9 cellular contexts compared by ENCODE assay signal in genomic region chr12:132142679-132143327, GRCh38. TPM values are rescaled to one million over a fixed set of nuclear protein-coding genes. Genes with fewer than 3 reads are reported as not detected.
A peak's percentile ranks its signal among the peaks of the same experiment; 100 is the strongest.
DNase-seq lines count a peak whose midpoint lies in the region; ATAC-seq and TF ChIP-seq lines count a peak whose summit lies in the region.
"Had no signal": no experiment of that assay in that cellular context is flagged by ENCODE, and none has a peak within 500 bp of the region (broad histone marks: within the 10 kb centered on the region; RNA-seq: fewer than 3 reads in every experiment).

No MANE protein-coding gene starts in this region.

- H3K4me3 ChIP-seq in DND-41 (ENCODE audit: low read depth in 1 of 2, low read length in 2 of 2) (peak overlapping the region; percentile 94 to 100), Panc1 (ENCODE audit: low read depth in 2 of 2, low read length in 2 of 2) (peak overlapping the region; percentile 59 to 83), esophagus squamous epithelium (peak overlapping the region; percentile 81 to 99 (median 92)), trophoblast cell (ENCODE audit: low read depth, low read length) (peak overlapping the region; percentile 97)

- H2BK120ac ChIP-seq in trophoblast cell (ENCODE audit: insufficient read depth, low read length, poor library complexity), result no peak overlapping the region

- CTCF ChIA-PET in Panc1 (lab: Charles Lee), result no interaction called here

- no peak overlapping the region for H4K12ac ChIP-seq in trophoblast cell (ENCODE audit: low read depth, low read length)

- BruUV-seq in Panc1 (replicated peaks; lab: Mats Ljungman, UMichigan), result no TSS peak

- ATAC-seq in DND-41 (ENCODE audit: insufficient read depth, low read depth) (no peak), Panc1 (no peak), left lobe of liver (no peak)

- peaks cover 2% of the 10 kb centered on the region for H3K79me1 ChIP-seq in trophoblast cell (ENCODE audit: low read length)

- peak overlapping the region; percentile 94 for H3K9ac ChIP-seq in DND-41 (ENCODE audit: low read depth, low read length)
- H3K9ac ChIP-seq in trophoblast cell (ENCODE audit: low read length), result peak overlapping the region; percentile 66

- intact Hi-C loops in Panc1 (cut with micrococcal nuclease; ENCODE audit: unreplicated experiment) (no loop called here), esophagus squamous epithelium (cut with DNase I) (no loop called here)

- in situ Hi-C loops in Panc1 (cut with HindIII; ENCODE audit: low pct_unique_long_range_greater_than_20kb, low sequenced_read_pairs) (no loop called here), KBM-7 (cut with MboI; ENCODE audit: low pct_unique_long_range_greater_than_20kb, low sequenced_read_pairs) (no loop called here)

- H3K9me3 ChIP-seq in DND-41 (ENCODE audit: insufficient read depth, low read length, severe bottlenecking) (no peaks in the 10 kb centered on the region), Panc1 (ENCODE audit: control insufficient read depth, insufficient read depth, low read depth, low read length) (no peaks in the 10 kb centered on the region), esophagus squamous epithelium (no peaks in the 10 kb centered on the region), trophoblast cell (ENCODE audit: insufficient read depth, low read depth, low read length) (peaks cover 2% of the 10 kb centered on the region)

- peak overlapping the region; percentile 100 for H3K4me2 ChIP-seq in DND-41 (ENCODE audit: insufficient read depth, low read length)
- peak overlapping the region; percentile 72 for H3K4me2 ChIP-seq in trophoblast cell (ENCODE audit: low read length)

- H2BK12ac ChIP-seq in trophoblast cell (ENCODE audit: low read length), result no peak overlapping the region

- WGBS in esophagus squamous epithelium, 2 donors, result 76 to 81% methylated on average over 10 of the region's 24 CpGs
- WGBS in trophoblast cell (ENCODE audit: extremely low coverage, insufficient coverage, insufficient read length), result no CpG with 5 or more reads among the region's 24 CpGs

- peak overlapping the region; percentile 71 for H3K27ac ChIP-seq in DND-41 (ENCODE audit: low read length)
- H3K27ac ChIP-seq in Panc1 (ENCODE audit: low read length), result no peak overlapping the region; the same call in 1 of the 2 replicates
- peak overlapping the region in 2 of 4 donors; percentile 95 to 97 for H3K27ac ChIP-seq in esophagus squamous epithelium
- H3K27ac ChIP-seq in trophoblast cell (ENCODE audit: low read depth, low read length), result no peak overlapping the region

- peaks cover 74% of the 10 kb centered on the region for H3K36me3 ChIP-seq in DND-41 (ENCODE audit: insufficient read depth, low read length)
- H3K36me3 ChIP-seq in Panc1 (ENCODE audit: control insufficient read depth, insufficient read depth, low read length), result 0 out of 2 replicates have a peak, but pooled peaks cover 5% of the 10 kb centered on the region
- peaks cover 30 to 68% (median 41%) of the 10 kb centered on the region in 3 donors for H3K36me3 ChIP-seq in esophagus squamous epithelium
- H3K36me3 ChIP-seq in trophoblast cell (ENCODE audit: control insufficient read depth in 1 of 2, insufficient read depth in 2 of 2, low read length in 2 of 2), result peaks cover 53 to 57% of the 10 kb centered on the region in 2 experiments

- H3K23ac ChIP-seq in trophoblast cell (ENCODE audit: low read length), result no peak overlapping the region

- no peaks in the 10 kb centered on the region for H3K27me3 ChIP-seq in DND-41 (ENCODE audit: insufficient read depth, low read length, poor library complexity)
- no peaks in the 10 kb centered on the region for H3K27me3 ChIP-seq in Panc1 (ENCODE audit: control insufficient read depth, insufficient read depth, low read length)
- no peaks in the 10 kb centered on the region for H3K27me3 ChIP-seq in esophagus squamous epithelium
- no peaks in the 10 kb centered on the region for H3K27me3 ChIP-seq in trophoblast cell (ENCODE audit: insufficient read depth, low read length)

- H3K79me2 ChIP-seq in DND-41 (ENCODE audit: insufficient read depth, low read length) (peaks cover 66% of the 10 kb centered on the region), trophoblast cell (ENCODE audit: control insufficient read depth, insufficient read depth, low read length, poor library complexity) (peaks cover 6% of the 10 kb centered on the region)

- H2BK5ac ChIP-seq in trophoblast cell (ENCODE audit: low read depth, low read length, poor library complexity), result no peak overlapping the region

- POLR2A ChIA-PET in Panc1 (lab: Charles Lee), result no interaction called here

- TF ChIP-seq POLR2A in esophagus squamous epithelium (IDR thresholded peaks at IDR 0.05), result no peak

- no peak overlapping the region for H2AK5ac ChIP-seq in trophoblast cell (ENCODE audit: low read length)

- H4K91ac ChIP-seq in trophoblast cell (ENCODE audit: low read depth, low read length), result no peak overlapping the region

- no peak overlapping the region for H3K18ac ChIP-seq in trophoblast cell (ENCODE audit: low read length)

- H3K4ac ChIP-seq in trophoblast cell (ENCODE audit: low read depth, low read length), result no peak overlapping the region

- peaks cover 42% of the 10 kb centered on the region for H3K4me1 ChIP-seq in DND-41 (ENCODE audit: insufficient read depth, low read length)
- peaks cover 11% of the 10 kb centered on the region; the same call in 1 of the 2 replicates for H3K4me1 ChIP-seq in Panc1 (ENCODE audit: control insufficient read depth, insufficient read depth, low read length)
- H3K4me1 ChIP-seq in esophagus squamous epithelium, result peaks cover 20 to 43% (median 23%) of the 10 kb centered on the region in 3 donors
- peaks cover 10 to 16% of the 10 kb centered on the region in 2 experiments for H3K4me1 ChIP-seq in trophoblast cell (ENCODE audit: control insufficient read depth in 1 of 2, insufficient read depth in 2 of 2, low read length in 2 of 2)

- peaks cover 76% of the 10 kb centered on the region for H4K20me1 ChIP-seq in DND-41 (ENCODE audit: insufficient read depth, low read length)

- H2AFZ ChIP-seq in DND-41 (ENCODE audit: low read depth, low read length) (peak overlapping the region; percentile 97; the same call in 1 of the 2 replicates), trophoblast cell (ENCODE audit: insufficient read depth, low read length, poor library complexity) (peak overlapping the region; percentile 33)

- H3K14ac ChIP-seq in trophoblast cell (ENCODE audit: low read length), result no peak overlapping the region

- peak overlapping the region; percentile 74 for H4K8ac ChIP-seq in trophoblast cell (ENCODE audit: low read depth, low read length)

- DNase-seq in DND-41, result no peak
- DNase-seq in Panc1 (ENCODE audit: low read depth, low spot score), result no peak
- DNase-seq in esophagus squamous epithelium (lab: John Stamatoyannopoulos, UW), result no peak
- no peak for DNase-seq in trophoblast cell
- DNase-seq in stimulated activated naive CD4-positive, alpha-beta T cell (lab: John Stamatoyannopoulos, UW), result no peak
- no peak for DNase-seq in left lobe of liver (ENCODE audit: low spot score)
- no peak for DNase-seq in KBM-7
- no peak for DNase-seq in activated CD4-positive, CD25-positive, alpha-beta regulatory T cell (lab: John Stamatoyannopoulos, UW)
- DNase-seq: NCI-H510A had no signal

- TF ChIP-seq CTCF in DND-41 (IDR thresholded peaks at IDR 0.05; ENCODE audit: borderline replicate concordance, extremely low read depth, low read length, poor library complexity, severe bottlenecking) (no peak), Panc1 (IDR thresholded peaks at IDR 0.05) (no peak), esophagus squamous epithelium (IDR thresholded peaks at IDR 0.05) (no peak)

RNA-seq across cellular contexts. Expression of gene DDX51, which starts 1.3 kb away (rescaled TPM):
- total RNA-seq in Panc1 (2021; ENCODE audit: unreplicated experiment) (29.3 TPM), esophagus squamous epithelium (10 to 100 TPM in 2 of 4 donors, 1 to 10 TPM in 2; 8.9 to 15.3 (median 11.0) TPM), left lobe of liver (9.3 TPM)
- 38.0 TPM for polyA plus RNA-seq in Panc1 (2012; ENCODE audit: insufficient read length)
- polyA plus RNA-seq in trophoblast cell (2013), result 6.5 and 6.9 TPM in 2 replicates

RNA-seq across cellular contexts. Expression of gene NOC4L, which starts 1.5 kb away (rescaled TPM):
- 29.8 TPM for total RNA-seq in Panc1 (2021; ENCODE audit: unreplicated experiment)
- polyA plus RNA-seq in Panc1 (2012; ENCODE audit: insufficient read length), result 30.0 TPM
- total RNA-seq in esophagus squamous epithelium, result 10 to 100 TPM in 3 of 4 donors, 1 to 10 TPM in 1; 9.6 to 12.1 (median 11.1) TPM
- 22.0 and 22.3 TPM in 2 replicates for polyA plus RNA-seq in trophoblast cell (2013)
- total RNA-seq in left lobe of liver, result 9.9 TPM
